Comparison of ENCODE assay signal across 23 cellular contexts in the genomic region with DNA sequence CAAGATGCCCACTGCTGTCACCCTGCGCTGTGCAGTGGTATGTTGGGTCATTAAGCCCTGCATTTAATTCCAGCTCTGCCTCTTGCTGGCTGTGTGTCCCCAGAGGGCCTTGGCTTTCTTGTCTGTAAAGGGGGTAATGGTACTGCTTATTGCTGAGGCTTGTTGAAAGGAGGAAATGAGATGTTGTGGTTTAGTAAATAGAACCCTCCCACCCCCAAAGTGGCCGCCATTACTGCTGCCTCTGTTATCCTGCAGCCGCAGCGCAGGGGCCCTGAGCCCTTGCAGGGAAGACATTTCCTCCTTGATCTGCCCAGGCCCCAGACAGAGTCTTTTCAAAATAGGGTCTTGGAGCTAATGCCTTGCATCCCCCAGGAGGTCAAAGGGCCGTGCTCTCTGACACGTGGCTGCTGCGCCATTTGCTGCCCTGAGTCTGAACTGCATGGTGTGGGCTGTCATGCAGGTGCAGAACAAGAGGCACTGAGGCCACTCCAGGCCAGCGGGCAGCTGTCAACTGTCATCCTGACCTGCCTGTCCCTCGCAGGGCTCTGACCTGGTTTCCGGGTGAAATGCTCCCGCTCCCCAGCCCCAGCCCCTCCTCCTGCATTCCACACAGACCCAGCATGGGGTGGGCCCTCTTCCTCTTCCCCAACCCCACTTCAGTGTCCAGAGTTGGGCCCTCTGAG. TPM values are rescaled to one million over a fixed set of nuclear protein-coding genes. Genes with fewer than 3 reads are reported as not detected.
DNase-seq lines count a peak whose midpoint lies in the region; ATAC-seq, FAIRE-seq and TF ChIP-seq lines count a peak whose summit lies in the region.
"Had no signal": no experiment of that assay in that cellular context is flagged by ENCODE, and none has a peak within 500 bp of the region (broad histone marks: within the 10 kb centered on the region; RNA-seq: fewer than 3 reads in every experiment).

No MANE protein-coding gene starts in this region.

- H3K4me2 ChIP-seq in BLaER1 = peak overlapping the region; percentile 85
- no peak overlapping the region for H3K4me2 ChIP-seq in SU-DHL-6 (ENCODE audit: low read depth, low read length, poor library complexity, severe bottlenecking)

- H3K4me3 ChIP-seq in BLaER1 = no peak overlapping the region
- no peak overlapping the region for H3K4me3 ChIP-seq in SU-DHL-6 (ENCODE audit: insufficient read depth, low read length, poor library complexity, severe bottlenecking)
- no peak overlapping the region for H3K4me3 ChIP-seq in pancreas
- H3K4me3 ChIP-seq: cardiac muscle cell, right lobe of liver had no signal

- no peaks in the 10 kb centered on the region for H3K36me3 Mint-ChIP-seq in naive B cell
- H3K36me3 Mint-ChIP-seq: activated CD8-positive, alpha-beta memory T cell treated with anti-CD3 and anti-CD28 coated beads, Interleukin-2, amount 10 ng/mL, durations not matched to agents 7 days and 5 days; activated naive CD4-positive, alpha-beta T cell treated with anti-CD3 and anti-CD28 coated beads, Interleukin-2, amount 10 ng/mL, durations not matched to agents 7 days and 5 days; CD14-positive monocyte; T-cell had no signal

- intact Hi-C loops in pancreas (cut with DNase I) = no loop called here

- no peaks in the 10 kb centered on the region for H4K20me1 ChIP-seq in BLaER1
- H4K20me1 ChIP-seq in SU-DHL-6 (ENCODE audit: low read depth, low read length) = no peaks in the 10 kb centered on the region

- no peaks in the 10 kb centered on the region for H3K27me3 ChIP-seq in BLaER1
- no peaks in the 10 kb centered on the region for H3K27me3 ChIP-seq in SU-DHL-6 (ENCODE audit: low read length)
- H3K27me3 ChIP-seq in pancreas = no peaks in the 10 kb centered on the region
- H3K27me3 ChIP-seq: cardiac muscle cell, right lobe of liver had no signal

- H3K27ac ChIP-seq in BLaER1 = peak overlapping the region; percentile 40; the same call in 1 of the 2 replicates
- H3K27ac ChIP-seq in SU-DHL-6 (ENCODE audit: low read depth, low read length) = no peak overlapping the region
- H3K27ac ChIP-seq in pancreas = no peak overlapping the region
- H3K27ac ChIP-seq: cardiac muscle cell, parathyroid adenoma, right lobe of liver had no signal

- H3K36me3 ChIP-seq in BLaER1 = no peaks in the 10 kb centered on the region
- no peaks in the 10 kb centered on the region for H3K36me3 ChIP-seq in SU-DHL-6 (ENCODE audit: low read length)
- H3K36me3 ChIP-seq in pancreas = no peaks in the 10 kb centered on the region
- H3K36me3 ChIP-seq: cardiac muscle cell, right lobe of liver had no signal

- H3K4me1 ChIP-seq in BLaER1 (peaks cover 32% of the 10 kb centered on the region), pancreas (no peaks in the 10 kb centered on the region)
- H3K4me1 ChIP-seq: right lobe of liver had no signal

- H3K9me2 ChIP-seq in SU-DHL-6 (replicated peaks; ENCODE audit: insufficient read depth, low read length) = no peaks in the 10 kb centered on the region

- no peaks in the 10 kb centered on the region for H3K79me2 ChIP-seq in SU-DHL-6 (ENCODE audit: insufficient read depth, low read length)
- H3K79me2 ChIP-seq: parathyroid adenoma had no signal

- peak overlapping the region in 2 of 8 donors; percentile 47 to 62 for H3K4me3 Mint-ChIP-seq in naive B cell
- H3K4me3 Mint-ChIP-seq: activated CD8-positive, alpha-beta memory T cell treated with anti-CD3 and anti-CD28 coated beads, Interleukin-2, amount 10 ng/mL, durations not matched to agents 7 days and 5 days; activated naive CD4-positive, alpha-beta T cell treated with anti-CD3 and anti-CD28 coated beads, Interleukin-2, amount 10 ng/mL, durations not matched to agents 7 days and 5 days; CD14-positive monocyte; dendritic cell treated with granulocyte-macrophage colony-stimulating factor and Interleukin-4, amounts not matched to agents 40 ng/mL and 50 ng/mL, for 4 days; T-cell had no signal

- H3F3A ChIP-seq in SU-DHL-6 (ENCODE audit: insufficient read depth) = no peaks in the 10 kb centered on the region

- H3K4me1 Mint-ChIP-seq in naive B cell = peaks cover 10 to 20% (median 11%) of the 10 kb centered on the region in 3 donors
- H3K4me1 Mint-ChIP-seq: activated CD8-positive, alpha-beta memory T cell treated with anti-CD3 and anti-CD28 coated beads, Interleukin-2, amount 10 ng/mL, durations not matched to agents 7 days and 5 days; activated naive CD4-positive, alpha-beta T cell treated with anti-CD3 and anti-CD28 coated beads, Interleukin-2, amount 10 ng/mL, durations not matched to agents 7 days and 5 days; T-cell had no signal

- peak; percentile 53 to 54 for ATAC-seq in naive B cell (ENCODE audit: low read depth in 2 of 2)
- ATAC-seq in HG03432 (IDR thresholded peaks at IDR 0.05; ENCODE audit: unreplicated experiment) = no peak
- no peak for ATAC-seq in pancreas
- ATAC-seq: activated CD8-positive, alpha-beta memory T cell treated with anti-CD3 and anti-CD28 coated beads, Interleukin-2, amount 10 ng/mL, durations not matched to agents 7 days and 5 days; T-cell had no signal

- TF ChIP-seq CTCF in SU-DHL-6 (IDR thresholded peaks at IDR 0.05; ENCODE audit: insufficient read depth, low read length, poor library complexity, severe bottlenecking) (no peak), pancreas (IDR thresholded peaks at IDR 0.05) (no peak)

- H3K9ac ChIP-seq in BLaER1 (no peak overlapping the region), SU-DHL-6 (ENCODE audit: low read length) (no peak overlapping the region)
- H3K9ac ChIP-seq: parathyroid adenoma had no signal

- FAIRE-seq in GM18507 (lab: Jason Lieb, UNC) (peak; percentile 65), pancreas (lab: Jason Lieb, UNC) (no peak)
- FAIRE-seq: endothelial cell of umbilical vein, TTC549 had no signal

- no peak for DNase-seq in GM18507 (ENCODE audit: extremely low spot score, insufficient read length, low read depth)
- DNase-seq in naive B cell = no peak
- no peak for DNase-seq in activated CD4-positive, alpha-beta T cell treated with anti-CD3 and anti-CD28 coated beads for 1 hour
- DNase-seq in pancreas = no peak
- DNase-seq: activated CD4-positive, alpha-beta T cell treated with anti-CD3 and anti-CD28 coated beads for 48 hours; activated CD8-positive, alpha-beta memory T cell treated with anti-CD3 and anti-CD28 coated beads, Interleukin-2, amount 10 ng/mL, durations not matched to agents 7 days and 5 days; activated naive CD4-positive, alpha-beta T cell treated with anti-CD3 and anti-CD28 coated beads, Interleukin-2, amount 10 ng/mL, durations not matched to agents 7 days and 5 days; Karpas-422; NCI-H1105; NCI-H526 treated with DMSO at 0.1 percent for 48 hours; right lobe of liver; SHP77 treated with DMSO at 0.1 percent for 48 hours; T-cell had no signal

- 81 to 84% methylated on average over 11 of the region's 11 CpGs for WGBS in pancreas, 2 donors

- H3K9me3 ChIP-seq in BLaER1 (no peaks in the 10 kb centered on the region), SU-DHL-6 (ENCODE audit: insufficient read depth, low read length) (no peaks in the 10 kb centered on the region), pancreas (no peaks in the 10 kb centered on the region)
- H3K9me3 ChIP-seq: right lobe of liver had no signal

- H3K9me3 Mint-ChIP-seq in naive B cell = no peaks in the 10 kb centered on the region
- H3K9me3 Mint-ChIP-seq: activated naive CD4-positive, alpha-beta T cell treated with anti-CD3 and anti-CD28 coated beads, Interleukin-2, amount 10 ng/mL, durations not matched to agents 7 days and 5 days; CD14-positive monocyte; dendritic cell treated with granulocyte-macrophage colony-stimulating factor and Interleukin-4, amounts not matched to agents 40 ng/mL and 50 ng/mL, for 4 days; T-cell had no signal

- H3K27ac Mint-ChIP-seq in naive B cell = peak overlapping the region in 2 of 6 donors; percentile 49 to 63
- H3K27ac Mint-ChIP-seq: activated CD8-positive, alpha-beta memory T cell treated with anti-CD3 and anti-CD28 coated beads, Interleukin-2, amount 10 ng/mL, durations not matched to agents 7 days and 5 days; activated naive CD4-positive, alpha-beta T cell treated with anti-CD3 and anti-CD28 coated beads, Interleukin-2, amount 10 ng/mL, durations not matched to agents 7 days and 5 days; CD14-positive monocyte; dendritic cell treated with granulocyte-macrophage colony-stimulating factor and Interleukin-4, amounts not matched to agents 40 ng/mL and 50 ng/mL, for 4 days; T-cell had no signal

- H3K27me3 Mint-ChIP-seq in naive B cell = peaks cover 4 to 26% (median 10%) of the 10 kb centered on the region in 3 donors

- peak overlapping the region; percentile 48 for H2AFZ ChIP-seq in SU-DHL-6 (ENCODE audit: low read depth, low read length, severe bottlenecking)
- H2AFZ ChIP-seq: parathyroid adenoma had no signal

RNA-seq across cellular contexts. Expression of a gene that starts 18.7 kb away (rescaled TPM):
- polyA plus RNA-seq in naive B cell (ENCODE audit: low read depth in 6 of 6) = 1 to 10 TPM in 2 of 6 donors, under 1 TPM in 1, not detected in 3; 0.73 to 1.5 (median 1.3) TPM
- not detected for total RNA-seq in pancreas
- polyA plus RNA-seq in pancreas = under 1 TPM in 1 of 2 donors, not detected in 1; 0.54 TPM
- total RNA-seq: activated CD8-positive, alpha-beta memory T cell treated with anti-CD3 and anti-CD28 coated beads, Interleukin-2, amount 10 ng/mL, durations not matched to agents 7 days and 5 days; cardiac muscle cell; endothelial cell of umbilical vein; subcutaneous adipose tissue; T-cell had no signal
- polyA plus RNA-seq: cardiac muscle cell, endothelial cell of umbilical vein had no signal

RNA-seq across cellular contexts. Expression of a gene that starts 22.2 kb away (rescaled TPM):
- 10 to 100 TPM in 5 of 6 donors, 1 to 10 TPM in 1; 7.2 to 15.9 (median 11.6) TPM for polyA plus RNA-seq in naive B cell (ENCODE audit: low read depth in 6 of 6)
- total RNA-seq in pancreas = 10 to 100 TPM; 11.7 to 21.1 (median 14.1) TPM
- polyA plus RNA-seq in pancreas = 10 to 100 TPM; 21.9 to 23.8 TPM

Comparison
In these comparisons a context has a peak if more than half of its experiments do, and no peak if none do; other contexts are left out.
1. ATAC-seq: peak in naive B cell (2 of 2); none in HG03432 (single experiment) and pancreas (0 of 4).